Comparison of ENCODE assay signal across 25 cellular contexts in the genomic region with DNA sequence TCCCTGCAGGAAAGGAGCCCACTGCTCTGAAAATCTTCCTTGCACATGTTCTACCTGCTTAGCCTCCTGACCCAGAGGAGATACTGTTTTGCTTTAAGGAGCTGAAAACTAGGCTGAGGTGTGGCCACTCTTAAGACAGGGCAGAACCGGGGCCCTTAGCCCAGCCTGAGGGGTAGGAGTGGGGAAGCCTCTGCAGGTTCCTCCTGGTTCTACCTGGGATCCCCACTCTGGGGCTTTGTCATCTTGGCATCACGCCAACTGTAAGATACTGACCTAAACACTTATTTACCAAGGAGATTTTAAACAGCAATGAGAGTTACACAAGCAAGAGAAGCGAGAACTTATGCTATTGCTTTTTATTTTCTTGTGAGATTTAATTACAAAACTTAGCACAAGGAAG.
DNase-seq lines count a peak whose midpoint lies in the region; ATAC-seq, FAIRE-seq and TF ChIP-seq lines count a peak whose summit lies in the region.
"Had no signal": no experiment of that assay in that cellular context is flagged by ENCODE, and none has a peak within 500 bp of the region (broad histone marks: within the 10 kb centered on the region; RNA-seq: fewer than 3 reads in every experiment).

No MANE protein-coding gene starts in this region.

- peaks cover 40% of the 10 kb centered on the region for H3K36me3 ChIP-seq in RWPE2 (ENCODE audit: low read depth)
- H3K36me3 ChIP-seq: cardiac muscle cell, transverse colon had no signal

- H3K27ac ChIP-seq in RWPE2 (ENCODE audit: poor library complexity, severe bottlenecking) (peak overlapping the region; percentile 85), right cardiac atrium (ENCODE audit: low read length) (peak overlapping the region; percentile 79)
- H3K27ac ChIP-seq: cardiac muscle cell, coronary artery, gastrocnemius medialis, hepatocyte had no signal

- 74% methylated on average over 3 of the region's 3 CpGs for whole genome bisulfite sequencing in right cardiac atrium

- DNase-seq in NCI-H1417 (lab: John Stamatoyannopoulos, UW) (peak in 2 of 3 experiments; percentile 38 to 53), NCI-H1417 treated with DMSO at 0.1 percent for 48 hours (lab: John Stamatoyannopoulos, UW) (no peak), GM19239 (ENCODE audit: insufficient read length, low spot score) (no peak), RWPE2 (ENCODE audit: low spot score) (no peak), right cardiac atrium (no peak), G401 (ENCODE audit: low spot score) (no peak), NCI-H187 (lab: John Stamatoyannopoulos, UW) (no peak), omental fat pad (ENCODE audit: low spot score) (no peak)
- DNase-seq: activated CD4-positive, alpha-beta memory T cell treated with anti-CD3 and anti-CD28 coated beads, Interleukin-2, amount 10 ng/mL, durations not matched to agents 7 days and 5 days; activated CD8-positive, alpha-beta memory T cell treated with anti-CD3 and anti-CD28 coated beads, Interleukin-2, amount 50 U/mL, for 48 hours; amygdala; CD4-positive, CD25-positive, alpha-beta regulatory T cell; effector memory CD8-positive, alpha-beta T cell; gastrocnemius medialis; GOT3; left colon; naive B cell; spleen; stimulated activated CD4-positive, alpha-beta T cell treated with anti-CD3 and anti-CD28 coated beads, Interleukin-2, amount 100 ng/mL, for 48 hours; transverse colon had no signal

- H3K4me3 ChIP-seq in RWPE2 (ENCODE audit: severe bottlenecking), result no peak overlapping the region
- no peak overlapping the region for H3K4me3 ChIP-seq in right cardiac atrium (ENCODE audit: low read length)
- H3K4me3 ChIP-seq: cardiac muscle cell, coronary artery, gastrocnemius medialis, hepatocyte, spleen, transverse colon had no signal

- intact Hi-C loops in right cardiac atrium (cut with DNase I), result loop anchor here in 1 of 4 donors (5.0 kb wide), 1 partner anchor 86 kb away; a partner anchor contains a TSS

- in situ Hi-C loops in G401 (cut with HindIII; ENCODE audit: low sequenced_read_pairs), result no loop called here

- peaks cover 47% of the 10 kb centered on the region for H3K4me1 ChIP-seq in RWPE2 (ENCODE audit: insufficient read depth, poor library complexity, severe bottlenecking)
- peaks cover 7% of the 10 kb centered on the region for H3K4me1 ChIP-seq in right cardiac atrium (ENCODE audit: control insufficient read depth, insufficient read depth, low read length)
- H3K4me1 ChIP-seq: gastrocnemius medialis, spleen, transverse colon had no signal

- peak; percentile 66 for FAIRE-seq in GM19239 (lab: Jason Lieb, UNC)
- FAIRE-seq: RCC 7860 had no signal

- H3K27me3 ChIP-seq in RWPE2 (ENCODE audit: insufficient read depth, poor library complexity, severe bottlenecking) (no peaks in the 10 kb centered on the region), right cardiac atrium (ENCODE audit: control insufficient read depth, insufficient read depth) (no peaks in the 10 kb centered on the region)
- H3K27me3 ChIP-seq: cardiac muscle cell, gastrocnemius medialis, hepatocyte, spleen, transverse colon had no signal

- H3K9me3 ChIP-seq in RWPE2 (ENCODE audit: severe bottlenecking) (no peaks in the 10 kb centered on the region), right cardiac atrium (ENCODE audit: control insufficient read depth, low read length) (no peaks in the 10 kb centered on the region)
- H3K9me3 ChIP-seq: gastrocnemius medialis, spleen, transverse colon had no signal

- TF ChIP-seq CTCF in RWPE2 (IDR thresholded peaks at IDR 0.05; ENCODE audit: poor library complexity, severe bottlenecking) (no peak), omental fat pad (IDR thresholded peaks at IDR 0.05) (no peak)

- ATAC-seq in RWPE2 (ENCODE audit: low read depth), result peak; percentile 19; the same call in 2 of the 3 replicates
- no peak for ATAC-seq in right cardiac atrium
- ATAC-seq in omental fat pad (ENCODE audit: low FRiP score), result no peak
- ATAC-seq: activated T-helper 17 cell treated with anti-CD3 and anti-CD28 coated beads, Interleukin-2, amount 50 U/mL, for 72 hours; effector memory CD8-positive, alpha-beta T cell; gastrocnemius medialis had no signal

Comparison
In these comparisons a context has a peak if more than half of its experiments do, and no peak if none do; other contexts are left out.
1. DNase-seq: peak in NCI-H1417 (2 of 3); none in NCI-H1417 treated with DMSO at 0.1 percent for 48 hours (single experiment), GM19239 (single experiment), RWPE2 (single experiment), right cardiac atrium (0 of 3), G401 (single experiment), NCI-H187 (0 of 2) and omental fat pad (single experiment).